In genomic region chr21:37267269-37268185, GRCh38 we compare ENCODE assay signal across 1 cellular context.
A peak's percentile ranks its signal among the peaks of the same experiment; 100 is the strongest.
TF ChIP-seq lines count a peak whose summit lies in the region.

TSS of gene VPS26C (minus strand) at chr21:37267334. CDS start at chr21:37267294, 40 bp downstream.

TF ChIP-seq in K562, 482 proteins besides CTCF, POLR2A, EP300 and RAD21 (continued from another document and continues in another):
- TF ChIP-seq ZNF395 (CRISPR knock-in tag; IDR thresholded peaks at IDR 0.05) (peak; percentile 84; the same call in 1 of the 2 replicates), SMAD1 (IDR thresholded peaks at IDR 0.05; ENCODE audit: low read depth, low read length, partially characterized antibody) (peak; percentile 88), MECOM (CRISPR knock-in tag; IDR thresholded peaks at IDR 0.05) (0 out of 2 replicates have a peak, but pooled peaks have one; percentile 12), ATF7 (IDR thresholded peaks at IDR 0.05) (peak; percentile 94), ZNF232 (CRISPR knock-in tag; IDR thresholded peaks at IDR 0.05) (no peak), CREM (IDR thresholded peaks at IDR 0.05; ENCODE audit: low read depth) (peak; percentile 88), NCOA1 (IDR thresholded peaks at IDR 0.05; ENCODE audit: low read depth) (peak; percentile 96), CHD1 (IDR thresholded peaks at IDR 0.05; ENCODE audit: low read length) (no peak), E2F5 (CRISPR knock-in tag; IDR thresholded peaks at IDR 0.05) (0 out of 2 replicates have a peak, but pooled peaks have one; percentile 34), ETV1 (tag; conservative IDR thresholded peaks at IDR 0.05; ENCODE audit: low read depth) (peak; percentile 92), SRSF3 (IDR thresholded peaks at IDR 0.05; ENCODE audit: insufficient read depth, low read length) (no peak), ZNF24 (IDR thresholded peaks at IDR 0.05) (peak; percentile 66; the same call in 1 of the 2 replicates), MCM5 (IDR thresholded peaks at IDR 0.05; ENCODE audit: low read depth) (no peak), DPF2 (IDR thresholded peaks at IDR 0.05) (peak; percentile 12; the same call in 1 of the 2 replicates), PCBP1 (IDR thresholded peaks at IDR 0.05; ENCODE audit: low read depth, low read length, poor library complexity, severe bottlenecking) (peak; percentile 63), HDAC2 (IDR thresholded peaks at IDR 0.05) (no peak; the same call in none of the 2 replicates), BRF1 (IDR thresholded peaks at IDR 0.05; ENCODE audit: borderline replicate concordance, extremely low read depth, insufficient read length) (no peak), HCFC1 (IDR thresholded peaks at IDR 0.05; ENCODE audit: low read depth, low read length) (peak; percentile 81), ZNF512 (tag; IDR thresholded peaks at IDR 0.05) (no peak), PBX2 (CRISPR knock-in tag; IDR thresholded peaks at IDR 0.05; ENCODE audit: low read depth) (no peak), PBX2 (tag; conservative IDR thresholded peaks at IDR 0.05; ENCODE audit: low read depth) (no peak; the same call in 1 of the 2 replicates), MNT (conservative IDR thresholded peaks at IDR 0.05) (peak; percentile 89 to 92), MTF1 (CRISPR knock-in tag; IDR thresholded peaks at IDR 0.05; ENCODE audit: borderline replicate concordance) (no peak), ARID3A (IDR thresholded peaks at IDR 0.05; ENCODE audit: borderline replicate concordance, low read depth, low read length) (no peak), CBX2 (IDR thresholded peaks at IDR 0.05; ENCODE audit: insufficient read depth, low read length, poor library complexity, severe bottlenecking) (no peak), SUPT5H (IDR thresholded peaks at IDR 0.05) (peak; percentile 98), CCAR2 (IDR thresholded peaks at IDR 0.05; ENCODE audit: low read depth, low read length) (no peak), E4F1 (CRISPR knock-in tag; IDR thresholded peaks at IDR 0.05; ENCODE audit: borderline replicate concordance) (no peak), MTA2 (IDR thresholded peaks at IDR 0.05; ENCODE audit: low read depth) (0 out of 2 replicates have a peak, but pooled peaks have one; percentile 4), FOXM1 (IDR thresholded peaks at IDR 0.05; ENCODE audit: low read depth) (peak; percentile 60), FOXM1 (CRISPR knock-in tag; IDR thresholded peaks at IDR 0.05; ENCODE audit: low read depth) (0 out of 2 replicates have a peak, but pooled peaks have one; percentile 49), SFPQ (IDR thresholded peaks at IDR 0.05; ENCODE audit: low read depth, low read length) (no peak), GABPB2 (CRISPR knock-in tag; conservative IDR thresholded peaks at IDR 0.05) (no peak; the same call in 1 of the 2 replicates), HEY1 (CRISPR knock-in tag; IDR thresholded peaks at IDR 0.05; ENCODE audit: borderline replicate concordance) (no peak), HOMEZ (CRISPR knock-in tag; IDR thresholded peaks at IDR 0.05) (no peak), RUNX1 (IDR thresholded peaks at IDR 0.05; ENCODE audit: low read depth) (no peak), MAX (CRISPR knock-in tag; IDR thresholded peaks at IDR 0.05) (peak; percentile 93), ZNF12 (CRISPR knock-in tag; IDR thresholded peaks at IDR 0.05) (peak; percentile 86; the same call in 1 of the 2 replicates), HMBOX1 (IDR thresholded peaks at IDR 0.05) (no peak), SLC30A9 (CRISPR knock-in tag; IDR thresholded peaks at IDR 0.05) (no peak)
